Comparison of ENCODE assay signal across 7 cellular contexts in genomic region chr5:98992552-98992951, GRCh38.
"Had no signal": no experiment of that assay in that cellular context is flagged by ENCODE, and none has a peak within 500 bp of the region (broad histone marks: within the 10 kb centered on the region; RNA-seq: fewer than 3 reads in every experiment).

No MANE protein-coding gene starts in this region.

- H3K4me3 ChIP-seq: GM23248, HAP-1 had no signal

- H3K9ac ChIP-seq: GM23248 had no signal

- DNase-seq: GM23248, GOT3, H7, KBM-7 had no signal

- H3K4me1 ChIP-seq: HAP-1 had no signal

- ATAC-seq: HCT116 had no signal

- H3K9me3 ChIP-seq: HAP-1 had no signal

- FAIRE-seq: HTR-8/SVneo had no signal

- H3K36me3 ChIP-seq: HAP-1 had no signal

- H2AFZ ChIP-seq: GM23248 had no signal

- H3K27ac ChIP-seq: GM23248 had no signal
